1 cellular context compared by ENCODE assay signal in genomic region chr1:161098161-161099068, GRCh38.
TF ChIP-seq lines count a peak whose summit lies in the region.

Gene KLHDC9, plus strand, starts transcription at chr1:161098361. Its CDS starts 175 bp downstream, at chr1:161098536.

TF ChIP-seq in HepG2, 621 proteins besides CTCF, POLR2A, EP300 and RAD21 (continued from another document):
- TF ChIP-seq CREB3 (CRISPR knock-in tag; IDR thresholded peaks at IDR 0.05), result no peak
- 0 out of 2 replicates have a peak, but pooled peaks have one; percentile 2 for TF ChIP-seq TGIF2 (CRISPR knock-in tag; IDR thresholded peaks at IDR 0.05)
- TF ChIP-seq ZFY (CRISPR knock-in tag; IDR thresholded peaks at IDR 0.05), result peak; percentile 71
- TF ChIP-seq ZNF768 (CRISPR knock-in tag; IDR thresholded peaks at IDR 0.05), result 0 out of 2 replicates have a peak, but pooled peaks have one; percentile 23
- TF ChIP-seq ZNF598 (CRISPR knock-in tag; IDR thresholded peaks at IDR 0.05; ENCODE audit: borderline replicate concordance), result peak; percentile 65; the same call in 1 of the 2 replicates
- no peak for TF ChIP-seq ZEB1 (IDR thresholded peaks at IDR 0.05; ENCODE audit: insufficient replicate concordance, low read depth)
- peak; percentile 79; the same call in 2 of the 3 replicates for TF ChIP-seq MXI1 (IDR thresholded peaks at IDR 0.05; ENCODE audit: borderline replicate concordance, low read depth, low read length)
- TF ChIP-seq XRCC5 (optimal IDR thresholded peaks at IDR 0.05; ENCODE audit: low read length), result peak; percentile 59
- peak; percentile 17; the same call in 1 of the 2 replicates for TF ChIP-seq STAG1 (CRISPR knock-in tag; IDR thresholded peaks at IDR 0.05)
- TF ChIP-seq ZNF430 (CRISPR knock-in tag; IDR thresholded peaks at IDR 0.05), result no peak
- no peak for TF ChIP-seq RAD51 (IDR thresholded peaks at IDR 0.05; ENCODE audit: borderline replicate concordance)
- TF ChIP-seq HOXA3 (CRISPR knock-in tag; IDR thresholded peaks at IDR 0.05), result no peak; the same call in 1 of the 2 replicates
- no peak for TF ChIP-seq ZNF484 (CRISPR knock-in tag; IDR thresholded peaks at IDR 0.05; ENCODE audit: borderline replicate concordance, low read depth)
- 0 out of 2 replicates have a peak, but pooled peaks have one; percentile 47 for TF ChIP-seq GABPB1 (CRISPR knock-in tag; IDR thresholded peaks at IDR 0.05)
- 0 out of 2 replicates have a peak, but pooled peaks have one; percentile 15 for TF ChIP-seq POGZ (CRISPR knock-in tag; IDR thresholded peaks at IDR 0.05)
- no peak for TF ChIP-seq ZBTB34 (CRISPR knock-in tag; IDR thresholded peaks at IDR 0.05)
- peak; percentile 18 for TF ChIP-seq TEAD3 (CRISPR knock-in tag; optimal IDR thresholded peaks at IDR 0.05; ENCODE audit: borderline replicate concordance)
- peak; percentile 54; the same call in 1 of the 2 replicates for TF ChIP-seq HINFP (CRISPR knock-in tag; IDR thresholded peaks at IDR 0.05; ENCODE audit: low read depth)
- TF ChIP-seq TBX2 (CRISPR knock-in tag; IDR thresholded peaks at IDR 0.05; ENCODE audit: borderline replicate concordance), result 0 out of 2 replicates have a peak, but pooled peaks have one; percentile 30
- TF ChIP-seq ZNF687 (CRISPR knock-in tag; IDR thresholded peaks at IDR 0.05), result peak; percentile 79
- TF ChIP-seq RFX1 (IDR thresholded peaks at IDR 0.05), result peak; percentile 91
- TF ChIP-seq PHF8 (CRISPR knock-in tag; IDR thresholded peaks at IDR 0.05), result peak; percentile 75
- TF ChIP-seq ETV5 (CRISPR knock-in tag; IDR thresholded peaks at IDR 0.05; ENCODE audit: borderline replicate concordance), result peak; percentile 50; the same call in 1 of the 2 replicates
- 0 out of 2 replicates have a peak, but pooled peaks have one; percentile 45 for TF ChIP-seq TRAFD1 (CRISPR knock-in tag; IDR thresholded peaks at IDR 0.05; ENCODE audit: borderline replicate concordance)
- TF ChIP-seq ZNF780A (CRISPR knock-in tag; IDR thresholded peaks at IDR 0.05), result no peak
- TF ChIP-seq ZNF792 (CRISPR knock-in tag; IDR thresholded peaks at IDR 0.05), result no peak
- TF ChIP-seq ZNF205 (CRISPR knock-in tag; IDR thresholded peaks at IDR 0.05), result no peak
- TF ChIP-seq RXRA (CRISPR knock-in tag; IDR thresholded peaks at IDR 0.05), result peak; percentile 28; the same call in 1 of the 2 replicates
- peak; percentile 53; the same call in 1 of the 2 replicates for TF ChIP-seq SRY (CRISPR knock-in tag; IDR thresholded peaks at IDR 0.05)
- TF ChIP-seq YY1 (IDR thresholded peaks at IDR 0.05; ENCODE audit: insufficient read depth, insufficient replicate concordance, low read depth, low read length), result peak; percentile 50
- peak; percentile 88 for TF ChIP-seq AGO2 (optimal IDR thresholded peaks at IDR 0.05; ENCODE audit: low read depth, low read length)
- TF ChIP-seq SMARCC2 (IDR thresholded peaks at IDR 0.05), result no peak
- TF ChIP-seq FOXP1 (IDR thresholded peaks at IDR 0.05), result no peak
- TF ChIP-seq FOXP1 (CRISPR knock-in tag; IDR thresholded peaks at IDR 0.05), result no peak
- TF ChIP-seq ZBTB40 (IDR thresholded peaks at IDR 0.05), result no peak
- TF ChIP-seq ZBTB40 (CRISPR knock-in tag; IDR thresholded peaks at IDR 0.05), result no peak
- TF ChIP-seq KAT2B (IDR thresholded peaks at IDR 0.05; ENCODE audit: borderline replicate concordance, low read depth, low read length), result no peak
